13 cellular contexts compared by ENCODE assay signal in genomic region chr1:33151115-33151514, GRCh38. TPM values are rescaled to one million over a fixed set of nuclear protein-coding genes. Genes with fewer than 3 reads are reported as not detected.
DNase-seq lines count a peak whose midpoint lies in the region; ATAC-seq and TF ChIP-seq lines count a peak whose summit lies in the region.
"Had no signal": no experiment of that assay in that cellular context is flagged by ENCODE, and none has a peak within 500 bp of the region (broad histone marks: within the 10 kb centered on the region; RNA-seq: fewer than 3 reads in every experiment).

No MANE protein-coding gene starts in this region.

- no peak overlapping the region for H2BK20ac ChIP-seq in H9 (ENCODE audit: low read depth, low read length, poor library complexity, severe bottlenecking)

- H3K4me3 Mint-ChIP-seq in H9, result no peak overlapping the region
- H3K4me3 Mint-ChIP-seq: stimulated activated memory B cell treated with anti-CD40 and anti-IgM and Interleukin-4, amounts not matched to agents 10 μg/mL and 1 μg/mL and 100 μg/mL, for 72 hours had no signal

- H2AK5ac ChIP-seq in H9 (ENCODE audit: insufficient read length, low read length), result no peak overlapping the region

- peaks cover 1% of the 10 kb centered on the region; the same call in 1 of the 2 replicates for H3K27me3 Mint-ChIP-seq in H9 (ENCODE audit: low read depth)
- H3K27me3 Mint-ChIP-seq: stimulated activated memory B cell treated with anti-CD40 and anti-IgM and Interleukin-4, amounts not matched to agents 10 μg/mL and 1 μg/mL and 100 μg/mL, for 72 hours had no signal

- H2BK12ac ChIP-seq in H9 (ENCODE audit: insufficient read length, low read depth, low read length), result no peak overlapping the region

- H3K36me3 Mint-ChIP-seq in H9 (ENCODE audit: insufficient read depth in 1 of 3, low read depth in 3 of 3), result peaks cover 8 to 18% (median 10%) of the 10 kb centered on the region in 3 experiments; a peak in 4 of 7 replicates

- H2AFZ ChIP-seq in H9 (ENCODE audit: low read length) (no peak overlapping the region), GM23248 (no peak overlapping the region)

- intact Hi-C loops in mucosa of descending colon (cut with DNase I, micrococcal nuclease), result no loop called here

- no peak overlapping the region for H3T11ph ChIP-seq in H9 (ENCODE audit: low read length)

- H4K20me1 ChIP-seq in H9 (ENCODE audit: control insufficient read depth, insufficient read depth, insufficient read length), result no peaks in the 10 kb centered on the region
- no peaks in the 10 kb centered on the region for H4K20me1 ChIP-seq in GM23248 (ENCODE audit: insufficient read depth)

- H3K9me3 Mint-ChIP-seq in H9, result no peaks in the 10 kb centered on the region
- H3K9me3 Mint-ChIP-seq: stimulated activated memory B cell treated with anti-CD40 and anti-IgM and Interleukin-4, amounts not matched to agents 10 μg/mL and 1 μg/mL and 100 μg/mL, for 72 hours had no signal

- no peak overlapping the region for H3K4ac ChIP-seq in H9 (ENCODE audit: low read depth, low read length)

- H3K18ac ChIP-seq in H9 (ENCODE audit: insufficient read length, low read depth, low read length), result no peak overlapping the region

- H3K4me1 Mint-ChIP-seq in H9, result peaks cover 34 to 39% of the 10 kb centered on the region in 2 experiments

- H3K4me3 ChIP-seq in mucosa of descending colon (no peak overlapping the region), GM23248 (no peak overlapping the region)
- H3K4me3 ChIP-seq: adrenal gland had no signal

- no peaks in the 10 kb centered on the region for H3K9me3 ChIP-seq in H9 (ENCODE audit: control insufficient read depth, low read depth, low read length)
- no peaks in the 10 kb centered on the region for H3K9me3 ChIP-seq in mucosa of descending colon
- H3K9me3 ChIP-seq in GM23248 (ENCODE audit: low read depth), result no peaks in the 10 kb centered on the region
- H3K9me3 ChIP-seq: adrenal gland had no signal

- no peaks in the 10 kb centered on the region for H3K36me3 ChIP-seq in mucosa of descending colon (ENCODE audit: low read depth)
- H3K36me3 ChIP-seq in GM23248 (ENCODE audit: low read depth), result no peaks in the 10 kb centered on the region

- H2BK5ac ChIP-seq in H9 (ENCODE audit: insufficient read length, low read length), result no peak overlapping the region

- peak overlapping the region; percentile 66; the same call in 1 of the 2 replicates for H3K27ac ChIP-seq in 22Rv1
- no peak overlapping the region for H3K27ac ChIP-seq in H9 (ENCODE audit: insufficient read length, low read depth, low read length)
- H3K27ac ChIP-seq in caudate nucleus (ENCODE audit: low read depth, low read length), result peak overlapping the region; percentile 92
- no peak overlapping the region for H3K27ac ChIP-seq in GM23248

- no peak overlapping the region for H4K91ac ChIP-seq in H9 (ENCODE audit: insufficient read length, low read depth, low read length)

- no peak for DNase-seq in H9
- peak in 2 of 61 donors; percentile 9 to 29 for DNase-seq in caudate nucleus (lab: John Stamatoyannopoulos, UW)
- peak in 1 of 3 donors; percentile 19 for DNase-seq in mucosa of descending colon
- no peak for DNase-seq in GM23248
- DNase-seq in occipital lobe (lab: John Stamatoyannopoulos, UW), result no peak
- no peak for DNase-seq in activated CD4-positive, CD25-positive, alpha-beta regulatory T cell treated with anti-CD3 and anti-CD28 coated beads, Interleukin-2, amount 50 U/mL, for 72 hours
- no peak for DNase-seq in NCI-H1048 (lab: John Stamatoyannopoulos, UW)
- DNase-seq: activated CD4-positive, alpha-beta T cell treated with anti-CD3 and anti-CD28 coated beads, Interleukin-2, amount 50 U/mL, for 4 hours; adrenal gland; KBM-7; kidney had no signal

- H4K8ac ChIP-seq in H9 (replicated peaks; ENCODE audit: insufficient read length, low read depth, low read length), result no peak overlapping the region

- no peaks in the 10 kb centered on the region for H3F3A ChIP-seq in GM23248 (ENCODE audit: insufficient read depth)

- no CpG with 5 or more reads among the region's 7 CpGs for WGBS in H9 (ENCODE audit: extremely low coverage, insufficient read length, low lambda C conversion rate)
- 67 to 68% methylated on average over 7 of the region's 7 CpGs for WGBS in GM23248 (ENCODE audit: low coverage in 1 of 2, low lambda C conversion rate in 2 of 2, missing lambda C conversion rate in 2 of 2), 2 experiments

- H3K4me1 ChIP-seq in H9 (ENCODE audit: insufficient read depth, low read length) (peaks cover 9% of the 10 kb centered on the region; the same call in 1 of the 2 replicates), mucosa of descending colon (ENCODE audit: low read depth) (no peaks in the 10 kb centered on the region), GM23248 (ENCODE audit: insufficient read depth) (no peaks in the 10 kb centered on the region)

- H3K14ac ChIP-seq in H9 (ENCODE audit: insufficient read depth, low read length), result no peak overlapping the region; the same call in 1 of the 2 replicates

- no peak overlapping the region for H3K23ac ChIP-seq in H9 (ENCODE audit: insufficient read length, low read depth, low read length)

- H3K27me3 ChIP-seq in H9 (ENCODE audit: insufficient read depth, low read length), result no peaks in the 10 kb centered on the region
- no peaks in the 10 kb centered on the region for H3K27me3 ChIP-seq in GM23248 (replicated peaks; ENCODE audit: insufficient read depth)
- H3K27me3 ChIP-seq: adrenal gland had no signal

- H3K79me2 ChIP-seq in H9 (ENCODE audit: insufficient read depth, low read length), result no peaks in the 10 kb centered on the region
- no peaks in the 10 kb centered on the region for H3K79me2 ChIP-seq in GM23248 (ENCODE audit: insufficient read depth)

- peak overlapping the region; percentile 45 to 94 (median 89); a peak in 5 of 7 replicates for H3K27ac Mint-ChIP-seq in H9
- H3K27ac Mint-ChIP-seq: stimulated activated memory B cell treated with anti-CD40 and anti-IgM and Interleukin-4, amounts not matched to agents 10 μg/mL and 1 μg/mL and 100 μg/mL, for 72 hours had no signal

- H3K4me2 ChIP-seq in H9 (ENCODE audit: insufficient read depth, insufficient read length, low read length), result no peak overlapping the region
- H3K4me2 ChIP-seq in GM23248 (ENCODE audit: unreplicated experiment), result no peak overlapping the region

- ATAC-seq in mucosa of descending colon, result peak; percentile 71
- ATAC-seq: stimulated activated memory B cell treated with anti-CD40 and anti-IgM and Interleukin-4, amounts not matched to agents 10 μg/mL and 1 μg/mL and 100 μg/mL, for 72 hours had no signal

- H3K9ac ChIP-seq in H9 (ENCODE audit: extremely low read depth, insufficient read length, low read length) (no peak overlapping the region), GM23248 (no peak overlapping the region)

- no peaks in the 10 kb centered on the region for H3K79me1 ChIP-seq in H9 (ENCODE audit: insufficient read depth, low read depth, low read length, poor library complexity, severe bottlenecking)

- TF ChIP-seq CTCF in 22Rv1 (IDR thresholded peaks at IDR 0.05) (no peak), H9 (conservative IDR thresholded peaks at IDR 0.05) (no peak), mucosa of descending colon (IDR thresholded peaks at IDR 0.05) (no peak)

- no peaks in the 10 kb centered on the region for H3K23me2 ChIP-seq in H9 (ENCODE audit: insufficient read length, low read depth, low read length, poor library complexity, severe bottlenecking)

- no peaks in the 10 kb centered on the region for H3K9me2 ChIP-seq in GM23248 (ENCODE audit: insufficient read depth)

- H3K56ac ChIP-seq in H9 (ENCODE audit: insufficient read length, low read depth, low read length), result no peak overlapping the region

- no peak overlapping the region for H2BK120ac ChIP-seq in H9 (ENCODE audit: low read depth, low read length, poor library complexity, severe bottlenecking)

- in situ Hi-C loops in GM23248 (cut with MboI), result no loop called here

- H2BK15ac ChIP-seq in H9 (ENCODE audit: low read depth, low read length), result no peak overlapping the region

- no peak overlapping the region for H4K5ac ChIP-seq in H9 (ENCODE audit: insufficient read length, low read depth, low read length)

RNA-seq across cellular contexts. Expression of gene TRIM62, which starts 30.7 kb away (rescaled TPM):
- total RNA-seq in H9 (2021) (6.9 and 7.3 TPM in 2 replicates), mucosa of descending colon (1 to 10 TPM; 5.0 to 9.3 (median 5.2) TPM), occipital lobe (2.7 TPM)
- 2.0 and 2.6 TPM in 2 replicates for total RNA-seq in GM23248 (2014; rRNA removed; shearing (Covaris generic))
- 1.5 and 2.0 TPM in 2 replicates for polyA plus RNA-seq in GM23248 (2016; fragmentation: Nextera tagmentation; extraction: Ambion mirVana)

Comparison
In these comparisons a context has a peak if more than half of its experiments do, and no peak if none do; other contexts are left out.
1. H3K27ac ChIP-seq: peak in 22Rv1 (single experiment) and caudate nucleus (single experiment); none in H9 (single experiment) and GM23248 (single experiment).